ENCODE assay signal across 1 cellular context in the genomic region with DNA sequence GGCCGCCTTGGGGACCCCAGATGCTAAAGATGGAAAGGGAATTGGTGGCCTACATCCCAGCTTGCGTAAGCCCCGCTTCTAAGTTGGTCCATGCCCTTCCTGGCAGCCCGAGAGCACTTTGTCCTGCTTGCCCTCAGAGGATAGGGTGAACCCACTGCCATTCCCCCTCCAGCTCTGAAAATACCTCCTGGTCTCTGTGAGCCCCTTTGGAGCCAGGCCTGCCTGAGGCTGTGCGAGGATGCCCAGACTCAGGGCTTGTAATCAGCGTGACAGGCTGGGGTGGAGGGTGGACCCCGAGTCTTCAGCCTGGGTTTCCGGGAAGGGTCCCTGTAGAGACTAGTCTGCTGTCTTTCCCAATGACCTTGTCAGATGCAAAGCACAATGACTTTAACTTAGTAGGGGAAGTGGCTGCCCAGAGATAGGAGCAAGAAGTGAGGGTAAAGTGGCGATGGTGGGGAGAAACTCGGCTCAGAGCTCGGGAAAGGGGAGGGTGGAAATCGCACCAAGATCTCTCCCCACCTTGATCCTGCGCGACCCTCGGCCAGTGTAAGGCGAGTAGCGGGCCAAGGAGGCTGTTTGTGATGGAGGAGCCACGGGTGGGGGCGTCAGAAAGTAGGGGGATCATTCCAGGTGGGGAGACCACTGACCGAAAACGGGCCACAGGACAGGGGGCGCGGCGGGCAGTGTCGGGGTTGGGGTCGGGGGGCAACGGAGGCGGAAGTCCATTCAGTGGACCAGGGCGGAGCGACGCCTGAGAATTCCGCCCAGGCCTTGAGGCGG.
TF ChIP-seq lines count a peak whose summit lies in the region.

No MANE protein-coding gene starts in this region.

TF ChIP-seq in IMR-90, 13 proteins besides CTCF, POLR2A, EP300 and RAD21:
- TF ChIP-seq RCOR1 (IDR thresholded peaks at IDR 0.05; ENCODE audit: insufficient replicate concordance, low read length) (no peak), FOS (IDR thresholded peaks at IDR 0.05; ENCODE audit: low read depth, low read length) (no peak), MAZ (IDR thresholded peaks at IDR 0.05; ENCODE audit: borderline replicate concordance, low read depth, low read length) (no peak), CEBPB (IDR thresholded peaks at IDR 0.05; ENCODE audit: low read depth, low read length) (no peak), CHD1 (IDR thresholded peaks at IDR 0.05; ENCODE audit: low read depth, low read length) (no peak), MXI1 (IDR thresholded peaks at IDR 0.05; ENCODE audit: borderline replicate concordance, low read depth, low read length) (no peak), NFE2L2 (IDR thresholded peaks at IDR 0.05; ENCODE audit: low read depth, low read length) (no peak), SMC3 (IDR thresholded peaks at IDR 0.05; ENCODE audit: low read depth, low read length) (no peak), BHLHE40 (IDR thresholded peaks at IDR 0.05; ENCODE audit: low read depth, low read length) (no peak), MAFK (IDR thresholded peaks at IDR 0.05; ENCODE audit: low read depth, low read length) (no peak), RFX5 (IDR thresholded peaks at IDR 0.05; ENCODE audit: low read depth, low read length) (no peak)
- TF ChIP-seq, protein P1, sequence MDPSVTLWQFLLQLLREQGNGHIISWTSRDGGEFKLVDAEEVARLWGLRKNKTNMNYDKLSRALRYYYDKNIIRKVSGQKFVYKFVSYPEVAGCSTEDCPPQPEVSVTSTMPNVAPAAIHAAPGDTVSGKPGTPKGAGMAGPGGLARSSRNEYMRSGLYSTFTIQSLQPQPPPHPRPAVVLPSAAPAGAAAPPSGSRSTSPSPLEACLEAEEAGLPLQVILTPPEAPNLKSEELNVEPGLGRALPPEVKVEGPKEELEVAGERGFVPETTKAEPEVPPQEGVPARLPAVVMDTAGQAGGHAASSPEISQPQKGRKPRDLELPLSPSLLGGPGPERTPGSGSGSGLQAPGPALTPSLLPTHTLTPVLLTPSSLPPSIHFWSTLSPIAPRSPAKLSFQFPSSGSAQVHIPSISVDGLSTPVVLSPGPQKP (IDR thresholded peaks at IDR 0.05; ENCODE audit: borderline replicate concordance, low read depth, low read length) = no peak
- TF ChIP-seq, protein P2, sequence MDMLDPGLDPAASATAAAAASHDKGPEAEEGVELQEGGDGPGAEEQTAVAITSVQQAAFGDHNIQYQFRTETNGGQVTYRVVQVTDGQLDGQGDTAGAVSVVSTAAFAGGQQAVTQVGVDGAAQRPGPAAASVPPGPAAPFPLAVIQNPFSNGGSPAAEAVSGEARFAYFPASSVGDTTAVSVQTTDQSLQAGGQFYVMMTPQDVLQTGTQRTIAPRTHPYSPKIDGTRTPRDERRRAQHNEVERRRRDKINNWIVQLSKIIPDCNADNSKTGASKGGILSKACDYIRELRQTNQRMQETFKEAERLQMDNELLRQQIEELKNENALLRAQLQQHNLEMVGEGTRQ (IDR thresholded peaks at IDR 0.05; ENCODE audit: low read depth, low read length) = no peak
